18 cellular contexts compared by ENCODE assay signal in genomic region chr14:103685276-103686211, GRCh38. TPM values are rescaled to one million over a fixed set of nuclear protein-coding genes. Genes with fewer than 3 reads are reported as not detected.
DNase-seq lines count a peak whose midpoint lies in the region; ATAC-seq and TF ChIP-seq lines count a peak whose summit lies in the region.
"Had no signal": no experiment of that assay in that cellular context is flagged by ENCODE, and none has a peak within 500 bp of the region (broad histone marks: within the 10 kb centered on the region; RNA-seq: fewer than 3 reads in every experiment).

No MANE protein-coding gene starts in this region.

- peak overlapping the region; percentile 16 to 37 for H3K27ac Mint-ChIP-seq in stimulated activated naive CD8-positive, alpha-beta T cell treated with anti-CD3 and anti-CD28 coated beads, Interleukin-15, amount 100 ng/mL, for 72 hours
- H3K27ac Mint-ChIP-seq in chondrocyte (ENCODE audit: unreplicated experiment) (peak overlapping the region; percentile 98), osteocyte (ENCODE audit: unreplicated experiment) (peak overlapping the region; percentile 58)

- DNase-seq in stimulated activated naive CD8-positive, alpha-beta T cell treated with anti-CD3 and anti-CD28 coated beads, Interleukin-15, amount 100 ng/mL, for 72 hours = no peak
- DNase-seq in stimulated activated naive CD8-positive, alpha-beta T cell treated with anti-CD3 and anti-CD28 coated beads, Interleukin-15, Interleukin-2, amounts not matched to agents 100 U/mL and 50 U/mL, for 24 hours = no peak
- DNase-seq in chondrocyte (ENCODE audit: low spot score) (peak; percentile 76), osteocyte (ENCODE audit: extremely low spot score, unreplicated experiment) (no peak), AG08396 (ENCODE audit: low spot score) (no peak), T-helper 2 cell (no peak), kidney glomerular epithelial cell (lab: John Stamatoyannopoulos, UW) (no peak), smooth muscle cell (lab: John Stamatoyannopoulos, UW; ENCODE audit: unreplicated experiment) (no peak)
- DNase-seq: AML-193, Caco-2, DMS53, MM.1S, NCI-H1436, NCI-H2029 treated with DMSO at 0.1 percent for 48 hours, NCI-H524, RPMI8226, SJCRH30 had no signal

- H4K20me1 ChIP-seq in smooth muscle cell (ENCODE audit: low read depth) = peaks cover 98% of the 10 kb centered on the region

- H3K9ac ChIP-seq in smooth muscle cell (ENCODE audit: low read depth) = no peak overlapping the region
- H3K9ac ChIP-seq: KMS-11 had no signal

- H3K27me3 ChIP-seq in smooth muscle cell (ENCODE audit: low read depth) = no peaks in the 10 kb centered on the region
- H3K27me3 ChIP-seq: SJCRH30 had no signal

- peaks cover 33% of the 10 kb centered on the region for H3K79me2 ChIP-seq in smooth muscle cell (ENCODE audit: low read depth)

- ATAC-seq in stimulated activated naive CD8-positive, alpha-beta T cell treated with anti-CD3 and anti-CD28 coated beads, Interleukin-15, amount 100 ng/mL, for 72 hours = no peak
- no peak for ATAC-seq in stimulated activated naive CD8-positive, alpha-beta T cell treated with anti-CD3 and anti-CD28 coated beads, Interleukin-15, Interleukin-2, amounts not matched to agents 100 U/mL and 50 U/mL, for 24 hours

- WGBS in smooth muscle cell (ENCODE audit: low lambda C conversion rate) = 96% methylated on average over 23 of the region's 23 CpGs

- H3K4me2 ChIP-seq in smooth muscle cell = no peak overlapping the region
- H3K4me2 ChIP-seq: KMS-11 had no signal

- H3K27ac ChIP-seq in smooth muscle cell (ENCODE audit: low read depth) = no peak overlapping the region
- H3K27ac ChIP-seq: KMS-11, SJCRH30 had no signal

- no peaks in the 10 kb centered on the region for H3K27me3 Mint-ChIP-seq in stimulated activated naive CD8-positive, alpha-beta T cell treated with anti-CD3 and anti-CD28 coated beads, Interleukin-15, amount 100 ng/mL, for 72 hours
- H3K27me3 Mint-ChIP-seq in chondrocyte (ENCODE audit: low read depth) (no peaks in the 10 kb centered on the region), osteocyte (ENCODE audit: unreplicated experiment) (no peaks in the 10 kb centered on the region)

- peaks cover 5% of the 10 kb centered on the region for H3K4me1 Mint-ChIP-seq in stimulated activated naive CD8-positive, alpha-beta T cell treated with anti-CD3 and anti-CD28 coated beads, Interleukin-15, amount 100 ng/mL, for 72 hours
- H3K4me1 Mint-ChIP-seq in chondrocyte (ENCODE audit: low read depth) (peaks cover 47% of the 10 kb centered on the region), osteocyte (ENCODE audit: unreplicated experiment) (peaks cover 14% of the 10 kb centered on the region)

- no peaks in the 10 kb centered on the region for H3K9me3 ChIP-seq in smooth muscle cell (replicated peaks; ENCODE audit: low read depth)
- H3K9me3 ChIP-seq: Caco-2, SJCRH30 had no signal

- no peaks in the 10 kb centered on the region for H3K4me1 ChIP-seq in smooth muscle cell (ENCODE audit: low read depth)
- H3K4me1 ChIP-seq: Caco-2, SJCRH30 had no signal

- peaks cover 23% of the 10 kb centered on the region for H3K36me3 ChIP-seq in smooth muscle cell (ENCODE audit: low read depth)

- H2AFZ ChIP-seq in smooth muscle cell (ENCODE audit: low read depth) = no peak overlapping the region

- peaks cover 2% of the 10 kb centered on the region for H3F3A ChIP-seq in smooth muscle cell (ENCODE audit: low read depth)

- no peak overlapping the region for H3K4me3 ChIP-seq in smooth muscle cell
- H3K4me3 ChIP-seq: SJCRH30 had no signal

- H3K4me3 Mint-ChIP-seq in stimulated activated naive CD8-positive, alpha-beta T cell treated with anti-CD3 and anti-CD28 coated beads, Interleukin-15, amount 100 ng/mL, for 72 hours = no peak overlapping the region
- H3K4me3 Mint-ChIP-seq in chondrocyte (ENCODE audit: unreplicated experiment) (no peak overlapping the region), osteocyte (ENCODE audit: unreplicated experiment) (no peak overlapping the region)

- TF ChIP-seq CTCF in chondrocyte (IDR thresholded peaks at IDR 0.05) (no peak), osteocyte (IDR thresholded peaks at IDR 0.05) (no peak), smooth muscle cell (IDR thresholded peaks at IDR 0.05; ENCODE audit: borderline replicate concordance, insufficient read depth, poor library complexity, severe bottlenecking) (no peak)

- H3K36me3 Mint-ChIP-seq in chondrocyte (ENCODE audit: low read depth) (peaks cover 23% of the 10 kb centered on the region), osteocyte (ENCODE audit: unreplicated experiment) (peaks cover 60% of the 10 kb centered on the region)

- no peaks in the 10 kb centered on the region for H3K9me3 Mint-ChIP-seq in stimulated activated naive CD8-positive, alpha-beta T cell treated with anti-CD3 and anti-CD28 coated beads, Interleukin-15, amount 100 ng/mL, for 72 hours
- H3K9me3 Mint-ChIP-seq in chondrocyte (ENCODE audit: low read depth) (no peaks in the 10 kb centered on the region), osteocyte (ENCODE audit: unreplicated experiment) (no peaks in the 10 kb centered on the region)

RNA-seq across cellular contexts. Expression of gene XRCC3, which starts 29.7 kb away (rescaled TPM):
- total RNA-seq in chondrocyte (3.4 to 9.9 TPM (median 6.6 TPM) in 3 replicates), osteocyte (7.5 and 7.9 TPM in 2 replicates), smooth muscle cell (4.9 and 10.5 TPM in 2 replicates)
- 8.3 and 10.0 TPM in 2 replicates for polyA plus RNA-seq in smooth muscle cell

RNA-seq across cellular contexts. Expression of gene ZFYVE21, which starts 30.1 kb away (rescaled TPM):
- total RNA-seq in chondrocyte (68.6 to 84.3 TPM (median 68.6 TPM) in 3 replicates), osteocyte (48.9 and 52.9 TPM in 2 replicates), smooth muscle cell (33.9 and 42.6 TPM in 2 replicates)
- polyA plus RNA-seq in smooth muscle cell = 41.5 and 55.9 TPM in 2 replicates

RNA-seq across cellular contexts. Expression of gene KLC1, which starts 56.5 kb away (rescaled TPM):
- total RNA-seq in chondrocyte (188 to 226 TPM (median 190 TPM) in 3 replicates), osteocyte (186 and 211 TPM in 2 replicates), smooth muscle cell (184 and 224 TPM in 2 replicates)
- polyA plus RNA-seq in smooth muscle cell = 167 and 180 TPM in 2 replicates

Comparison
In these comparisons a context has a peak if more than half of its experiments do, and no peak if none do; other contexts are left out.
1. H3K27ac Mint-ChIP-seq: peak in every context shown above with its lines; median percentile 98 in chondrocyte; 58 in osteocyte; 26 in stimulated activated naive CD8-positive, alpha-beta T cell treated with anti-CD3 and anti-CD28 coated beads, Interleukin-15, amount 100 ng/mL, for 72 hours.